In genomic region chr9:131671150-131671549, GRCh38 we compare ENCODE assay signal across 10 cellular contexts.
DNase-seq lines count a peak whose midpoint lies in the region; ATAC-seq and TF ChIP-seq lines count a peak whose summit lies in the region.
"Had no signal": no experiment of that assay in that cellular context is flagged by ENCODE, and none has a peak within 500 bp of the region (broad histone marks: within the 10 kb centered on the region; RNA-seq: fewer than 3 reads in every experiment).

No MANE protein-coding gene starts in this region.

- CTCF ChIA-PET in activated CD4-positive, alpha-beta memory T cell treated with anti-CD3 and anti-CD28 coated beads, Interleukin-2, amount 10 ng/mL, durations not matched to agents 7 days and 5 days (lab: Charles Lee): interaction anchor here (1.2 kb wide), 1 partner anchor 58 kb away, joined by 3 read pairs; no protein-coding TSS in a partner anchor

- H3K36me3 Mint-ChIP-seq in activated CD4-positive, alpha-beta T cell treated with anti-CD3 and anti-CD28 coated beads, Interleukin-2, amount 10 ng/mL, durations not matched to agents 24 days and 14 days (ENCODE audit: low read depth): peaks cover 28% of the 10 kb centered on the region
- peaks cover 54% of the 10 kb centered on the region for H3K36me3 Mint-ChIP-seq in activated CD4-positive, alpha-beta memory T cell treated with anti-CD3 and anti-CD28 coated beads, Interleukin-2, amount 10 ng/mL, durations not matched to agents 7 days and 5 days (ENCODE audit: low read depth)

- H3K27me3 Mint-ChIP-seq in activated CD4-positive, alpha-beta T cell treated with anti-CD3 and anti-CD28 coated beads, Interleukin-2, amount 10 ng/mL, durations not matched to agents 24 days and 14 days: no peaks in the 10 kb centered on the region
- H3K27me3 Mint-ChIP-seq in activated CD4-positive, alpha-beta memory T cell treated with anti-CD3 and anti-CD28 coated beads, Interleukin-2, amount 10 ng/mL, durations not matched to agents 7 days and 5 days: no peaks in the 10 kb centered on the region

- H3K27ac ChIP-seq in left lung: peak overlapping the region; percentile 69 to 71
- peak overlapping the region; percentile 33 to 88 (median 75) for H3K27ac ChIP-seq in stomach
- H3K27ac ChIP-seq: A549 had no signal

- H3K4me1 ChIP-seq in left lung (peaks cover 34 to 97% of the 10 kb centered on the region in 2 donors), stomach (peaks cover 43 to 92% (median 72%) of the 10 kb centered on the region in 4 donors)

- ATAC-seq in left lung (no peak), GM18907 (IDR thresholded peaks at IDR 0.05; ENCODE audit: unreplicated experiment) (no peak), GM21529 (IDR thresholded peaks at IDR 0.05; ENCODE audit: unreplicated experiment) (no peak)
- ATAC-seq: A549 had no signal

- 80 to 86% (median 81%) methylated on average over 9 of the region's 9 CpGs for WGBS in stomach, 5 donors

- no peak for TF ChIP-seq EP300 in stomach (IDR thresholded peaks at IDR 0.05)

- H3K27me3 ChIP-seq in left lung (no peaks in the 10 kb centered on the region), stomach (no peaks in the 10 kb centered on the region)

- intact Hi-C loops in activated CD4-positive, alpha-beta T cell treated with anti-CD3 and anti-CD28 coated beads, Interleukin-2, amount 10 ng/mL, durations not matched to agents 24 days and 14 days (cut with micrococcal nuclease): no loop called here
- intact Hi-C loops in left lung (cut with DNase I) (no loop called here), stomach (cut with DNase I; ENCODE audit: low total_unique reads) (no loop called here)

- TF ChIP-seq CTCF in left lung (IDR thresholded peaks at IDR 0.05) (no peak), stomach (IDR thresholded peaks at IDR 0.05) (no peak)

- no peaks in the 10 kb centered on the region for H3K9me3 ChIP-seq in left lung
- no peaks in the 10 kb centered on the region for H3K9me3 ChIP-seq in stomach
- H3K9me3 ChIP-seq: A549 had no signal

- POLR2A ChIA-PET in activated CD4-positive, alpha-beta memory T cell treated with anti-CD3 and anti-CD28 coated beads, Interleukin-2, amount 10 ng/mL, durations not matched to agents 7 days and 5 days (lab: Charles Lee): interaction anchor here (0.9 to 9.5 kb wide), 4 partner anchors 7 to 62 kb away, joined by 3 to 228 read pairs (median 6); no protein-coding TSS in a partner anchor

- H3K36me3 ChIP-seq in left lung (no peaks in the 10 kb centered on the region), stomach (no peaks in the 10 kb centered on the region)

- peak overlapping the region; percentile 100 for H3K27ac Mint-ChIP-seq in activated CD4-positive, alpha-beta T cell treated with anti-CD3 and anti-CD28 coated beads, Interleukin-2, amount 10 ng/mL, durations not matched to agents 24 days and 14 days
- H3K27ac Mint-ChIP-seq in activated CD4-positive, alpha-beta memory T cell treated with anti-CD3 and anti-CD28 coated beads, Interleukin-2, amount 10 ng/mL, durations not matched to agents 7 days and 5 days: peak overlapping the region; percentile 100

- no peak overlapping the region for H3K4me3 ChIP-seq in left lung
- no peak overlapping the region for H3K4me3 ChIP-seq in stomach
- H3K4me3 ChIP-seq: A549 had no signal

- no peak for TF ChIP-seq POLR2A in stomach (IDR thresholded peaks at IDR 0.05)

- peaks cover 73% of the 10 kb centered on the region for H3K4me1 Mint-ChIP-seq in activated CD4-positive, alpha-beta T cell treated with anti-CD3 and anti-CD28 coated beads, Interleukin-2, amount 10 ng/mL, durations not matched to agents 24 days and 14 days
- peaks cover 98% of the 10 kb centered on the region for H3K4me1 Mint-ChIP-seq in activated CD4-positive, alpha-beta memory T cell treated with anti-CD3 and anti-CD28 coated beads, Interleukin-2, amount 10 ng/mL, durations not matched to agents 7 days and 5 days

- no peaks in the 10 kb centered on the region for H3K9me3 Mint-ChIP-seq in activated CD4-positive, alpha-beta T cell treated with anti-CD3 and anti-CD28 coated beads, Interleukin-2, amount 10 ng/mL, durations not matched to agents 24 days and 14 days
- no peaks in the 10 kb centered on the region for H3K9me3 Mint-ChIP-seq in activated CD4-positive, alpha-beta memory T cell treated with anti-CD3 and anti-CD28 coated beads, Interleukin-2, amount 10 ng/mL, durations not matched to agents 7 days and 5 days

- peak; percentile 63 for DNase-seq in activated CD4-positive, alpha-beta T cell treated with anti-CD3 and anti-CD28 coated beads, Interleukin-2, amount 10 ng/mL, durations not matched to agents 24 days and 14 days
- DNase-seq in activated CD4-positive, alpha-beta T cell treated with anti-CD3 and anti-CD28 coated beads for 4 hours: no peak
- no peak for DNase-seq in activated CD4-positive, alpha-beta memory T cell treated with anti-CD3 and anti-CD28 coated beads, Interleukin-2, amount 10 ng/mL, durations not matched to agents 7 days and 5 days
- DNase-seq in left lung (peak in 1 of 2 donors; percentile 64), stomach (no peak), NCI-H1694 (lab: John Stamatoyannopoulos, UW) (no peak)
- DNase-seq: GF-D8 had no signal

- H3K4me3 Mint-ChIP-seq in activated CD4-positive, alpha-beta T cell treated with anti-CD3 and anti-CD28 coated beads, Interleukin-2, amount 10 ng/mL, durations not matched to agents 24 days and 14 days: peak overlapping the region; percentile 78
- H3K4me3 Mint-ChIP-seq in activated CD4-positive, alpha-beta memory T cell treated with anti-CD3 and anti-CD28 coated beads, Interleukin-2, amount 10 ng/mL, durations not matched to agents 7 days and 5 days: peak overlapping the region; percentile 67
